In genomic region chr11:20112291-20113146, GRCh38 we compare ENCODE assay signal across 8 cellular contexts. TPM values are rescaled to one million over a fixed set of nuclear protein-coding genes. Genes with fewer than 3 reads are reported as not detected.
A peak's percentile ranks its signal among the peaks of the same experiment; 100 is the strongest.
DNase-seq lines count a peak whose midpoint lies in the region; ATAC-seq and TF ChIP-seq lines count a peak whose summit lies in the region.

No MANE protein-coding gene starts in this region.

- H3K36me3 Mint-ChIP-seq in brain, result peaks cover 42% of the 10 kb centered on the region

- H3K4me3 Mint-ChIP-seq in brain, result peak overlapping the region in 1 of 5 experiments; percentile 30

- peaks cover 14% of the 10 kb centered on the region for H3K4me1 Mint-ChIP-seq in brain

- H3K27me3 ChIP-seq in stomach smooth muscle (ENCODE audit: control insufficient read depth in 1 of 2, insufficient read depth in 2 of 2, low read length in 2 of 2), result no peaks in the 10 kb centered on the region

- H3K27ac ChIP-seq in C4-2B (peak overlapping the region; percentile 20), stomach smooth muscle (ENCODE audit: low read length) (peak overlapping the region; percentile 76)

- H3K4me1 ChIP-seq in stomach smooth muscle (ENCODE audit: control insufficient read depth, insufficient read depth, low read length), result peaks cover 33% of the 10 kb centered on the region

- peaks cover 32 to 34% of the 10 kb centered on the region in 2 donors for H3K36me3 ChIP-seq in stomach smooth muscle (ENCODE audit: control insufficient read depth in 2 of 2, insufficient read depth in 2 of 2, low read length in 2 of 2)

- no peak for TF ChIP-seq CTCF in C4-2B (conservative IDR thresholded peaks at IDR 0.05)
- no peak for TF ChIP-seq CTCF in NB4 (IDR thresholded peaks at IDR 0.05; ENCODE audit: low read depth, low read length)
- no peak for TF ChIP-seq CTCF in brain (conservative IDR thresholded peaks at IDR 0.05)

- H3K27ac Mint-ChIP-seq in brain, result peak overlapping the region; percentile 1 to 87 (median 81)

- ATAC-seq in HG03196 (IDR thresholded peaks at IDR 0.05; ENCODE audit: unreplicated experiment), result no peak

- H3K9me3 Mint-ChIP-seq in brain, result no peaks in the 10 kb centered on the region

- no peak for TF ChIP-seq POLR2A in NB4 (IDR thresholded peaks at IDR 0.05; ENCODE audit: extremely low read depth, insufficient read length)

- peak overlapping the region; percentile 19 to 64 for H3K9ac ChIP-seq in stomach smooth muscle (ENCODE audit: low read length in 2 of 2)

- DNase-seq in NB4 (ENCODE audit: low read depth), result peak; percentile 62
- DNase-seq in iris pigment epithelial cell (ENCODE audit: low read depth), result peak; percentile 99
- DNase-seq in GM19238 (ENCODE audit: insufficient read length, low spot score), result no peak
- DNase-seq in GF-D8 (lab: John Stamatoyannopoulos, UW), result no peak

- peaks cover 2% of the 10 kb centered on the region for H3K27me3 Mint-ChIP-seq in brain

- no peaks in the 10 kb centered on the region for H3K9me3 ChIP-seq in stomach smooth muscle (ENCODE audit: control insufficient read depth in 2 of 2, low read length in 2 of 2)

- no peak overlapping the region for H3K4me3 ChIP-seq in NB4 (ENCODE audit: low read depth, low read length)
- peak overlapping the region in 1 of 2 donors; percentile 55 for H3K4me3 ChIP-seq in stomach smooth muscle (ENCODE audit: low read length in 2 of 2)

RNA-seq across cellular contexts. Expression of gene DBX1, which starts 47.8 kb away (rescaled TPM):
- not detected for polyA plus RNA-seq in brain (ENCODE audit: insufficient read depth, low read depth, low replicate concordance)

Comparison
In these comparisons a context has a peak if more than half of its experiments do, and no peak if none do; other contexts are left out.
1. DNase-seq: peak in NB4 (single experiment) and iris pigment epithelial cell (single experiment); none in GM19238 (single experiment) and GF-D8 (single experiment).